8 cellular contexts compared by ENCODE assay signal in the genomic region with DNA sequence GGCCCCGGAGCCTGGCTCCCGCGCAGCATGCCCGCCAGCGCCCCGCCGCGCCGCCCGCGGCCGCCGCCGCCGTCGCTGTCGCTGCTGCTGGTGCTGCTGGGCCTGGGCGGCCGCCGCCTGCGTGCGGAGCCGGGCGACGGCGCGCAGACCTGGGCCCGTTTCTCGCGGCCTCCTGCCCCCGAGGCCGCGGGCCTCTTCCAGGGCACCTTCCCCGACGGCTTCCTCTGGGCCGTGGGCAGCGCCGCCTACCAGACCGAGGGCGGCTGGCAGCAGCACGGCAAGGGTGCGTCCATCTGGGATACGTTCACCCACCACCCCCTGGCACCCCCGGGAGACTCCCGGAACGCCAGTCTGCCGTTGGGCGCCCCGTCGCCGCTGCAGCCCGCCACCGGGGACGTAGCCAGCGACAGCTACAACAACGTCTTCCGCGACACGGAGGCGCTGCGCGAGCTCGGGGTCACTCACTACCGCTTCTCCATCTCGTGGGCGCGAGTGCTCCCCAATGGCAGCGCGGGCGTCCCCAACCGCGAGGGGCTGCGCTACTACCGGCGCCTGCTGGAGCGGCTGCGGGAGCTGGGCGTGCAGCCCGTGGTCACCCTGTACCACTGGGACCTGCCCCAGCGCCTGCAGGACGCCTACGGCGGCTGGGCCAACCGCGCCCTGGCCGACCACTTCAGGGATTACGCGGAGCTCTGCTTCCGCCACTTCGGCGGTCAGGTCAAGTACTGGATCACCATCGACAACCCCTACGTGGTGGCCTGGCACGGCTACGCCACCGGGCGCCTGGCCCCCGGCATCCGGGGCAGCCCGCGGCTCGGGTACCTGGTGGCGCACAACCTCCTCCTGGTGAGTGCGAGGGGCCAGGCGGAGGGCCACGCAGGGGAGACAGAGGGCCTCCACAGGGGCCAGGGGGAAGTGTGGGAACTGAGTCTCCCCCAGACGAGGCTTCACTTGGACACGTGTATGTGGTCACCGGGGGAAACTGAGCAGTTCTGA.
DNase-seq lines count a peak whose midpoint lies in the region; ATAC-seq lines count a peak whose summit lies in the region.

A gene (plus strand): TSS at position 10 of the 996 bp plus-strand sequence. CDS start 18 bp downstream, at position 28.

- peak within 1 kb of the TSS; percentile 67 for H3K4me3 Mint-ChIP-seq in activated naive CD4-positive, alpha-beta T cell treated with anti-CD3 and anti-CD28 coated beads, Interleukin-2, amount 10 ng/mL, durations not matched to agents 7 days and 5 days
- H3K4me3 Mint-ChIP-seq in activated naive CD8-positive, alpha-beta T cell treated with anti-CD3 and anti-CD28 coated beads, Interleukin-2, amount 50 U/mL, for 24 hours: peak within 1 kb of the TSS; percentile 66

- CTCF ChIA-PET in activated naive CD4-positive, alpha-beta T cell treated with anti-CD3 and anti-CD28 coated beads, Interleukin-2, amount 10 ng/mL, durations not matched to agents 7 days and 5 days (lab: Charles Lee): interaction anchor here (0.6 to 1.9 kb wide), 7 partner anchors 17 to 431 kb away, joined by 3 to 11 read pairs (median 4); a partner anchor contains a TSS

- no peak within 1 kb of the TSS for H3K9ac ChIP-seq in iPS-15b (ENCODE audit: low read depth, low read length)

- peaks cover 62% of the 10 kb centered on the region for H3K27me3 ChIP-seq in iPS-15b (ENCODE audit: control insufficient read depth, insufficient read depth, low read length)

- no peaks in the 10 kb centered on the region for H3K36me3 ChIP-seq in iPS-15b (ENCODE audit: control insufficient read depth, insufficient read depth, low read length)

- H3K27me3 Mint-ChIP-seq in activated naive CD4-positive, alpha-beta T cell treated with anti-CD3 and anti-CD28 coated beads, Interleukin-2, amount 10 ng/mL, durations not matched to agents 7 days and 5 days: peaks cover 82% of the 10 kb centered on the region
- peaks cover 66% of the 10 kb centered on the region for H3K27me3 Mint-ChIP-seq in activated naive CD8-positive, alpha-beta T cell treated with anti-CD3 and anti-CD28 coated beads, Interleukin-2, amount 50 U/mL, for 24 hours

- H3K4me1 ChIP-seq in iPS-15b (ENCODE audit: control insufficient read depth, insufficient read depth, low read length): no peaks in the 10 kb centered on the region

- peak; percentile 38 for DNase-seq in activated naive CD4-positive, alpha-beta T cell treated with anti-CD3 and anti-CD28 coated beads, Interleukin-2, amount 10 ng/mL, durations not matched to agents 7 days and 5 days
- DNase-seq in activated naive CD4-positive, alpha-beta T cell (lab: John Stamatoyannopoulos, UW): no peak
- peak; percentile 15 for DNase-seq in activated naive CD8-positive, alpha-beta T cell treated with anti-CD3 and anti-CD28 coated beads, Interleukin-2, amount 50 U/mL, for 24 hours
- DNase-seq in skeletal muscle cell (ENCODE audit: low read depth): no peak
- no peak for DNase-seq in NCI-H226
- DNase-seq in RKO (ENCODE audit: low spot score): no peak

- no peaks in the 10 kb centered on the region for H3K9me3 ChIP-seq in iPS-15b (ENCODE audit: control insufficient read depth, insufficient read depth, low read length)

- H3K9me3 Mint-ChIP-seq in activated naive CD4-positive, alpha-beta T cell treated with anti-CD3 and anti-CD28 coated beads, Interleukin-2, amount 10 ng/mL, durations not matched to agents 7 days and 5 days: no peaks in the 10 kb centered on the region
- no peaks in the 10 kb centered on the region for H3K9me3 Mint-ChIP-seq in activated naive CD8-positive, alpha-beta T cell treated with anti-CD3 and anti-CD28 coated beads, Interleukin-2, amount 50 U/mL, for 24 hours

- H3K4me3 ChIP-seq in iPS-15b (ENCODE audit: low read depth, low read length) (peak within 1 kb of the TSS; percentile 53), skeletal muscle cell (ENCODE audit: low read depth, low read length) (peak within 1 kb of the TSS; percentile 33)

- H3K27ac Mint-ChIP-seq in activated naive CD4-positive, alpha-beta T cell treated with anti-CD3 and anti-CD28 coated beads, Interleukin-2, amount 10 ng/mL, durations not matched to agents 7 days and 5 days: peak within 1 kb of the TSS; percentile 3
- peak within 1 kb of the TSS; percentile 40 for H3K27ac Mint-ChIP-seq in activated naive CD8-positive, alpha-beta T cell treated with anti-CD3 and anti-CD28 coated beads, Interleukin-2, amount 50 U/mL, for 24 hours

- peak; percentile 32 for ATAC-seq in HG03354 (IDR thresholded peaks at IDR 0.05; ENCODE audit: poor library complexity, severe bottlenecking, unreplicated experiment)
- ATAC-seq in activated naive CD8-positive, alpha-beta T cell treated with anti-CD3 and anti-CD28 coated beads, Interleukin-2, amount 50 U/mL, for 24 hours: peak; percentile 27

- peaks cover 17% of the 10 kb centered on the region for H3K4me1 Mint-ChIP-seq in activated naive CD4-positive, alpha-beta T cell treated with anti-CD3 and anti-CD28 coated beads, Interleukin-2, amount 10 ng/mL, durations not matched to agents 7 days and 5 days
- peaks cover 12% of the 10 kb centered on the region for H3K4me1 Mint-ChIP-seq in activated naive CD8-positive, alpha-beta T cell treated with anti-CD3 and anti-CD28 coated beads, Interleukin-2, amount 50 U/mL, for 24 hours

- H3K36me3 Mint-ChIP-seq in activated naive CD4-positive, alpha-beta T cell treated with anti-CD3 and anti-CD28 coated beads, Interleukin-2, amount 10 ng/mL, durations not matched to agents 7 days and 5 days: peaks cover 2% of the 10 kb centered on the region
- H3K36me3 Mint-ChIP-seq in activated naive CD8-positive, alpha-beta T cell treated with anti-CD3 and anti-CD28 coated beads, Interleukin-2, amount 50 U/mL, for 24 hours (ENCODE audit: low read depth): no peaks in the 10 kb centered on the region

Comparison
In these comparisons a context has a peak if more than half of its experiments do, and no peak if none do; other contexts are left out.
1. DNase-seq: peak in activated naive CD4-positive, alpha-beta T cell treated with anti-CD3 and anti-CD28 coated beads, Interleukin-2, amount 10 ng/mL, durations not matched to agents 7 days and 5 days (single experiment) and activated naive CD8-positive, alpha-beta T cell treated with anti-CD3 and anti-CD28 coated beads, Interleukin-2, amount 50 U/mL, for 24 hours (single experiment); none in activated naive CD4-positive, alpha-beta T cell (0 of 4), skeletal muscle cell (single experiment), NCI-H226 (single experiment) and RKO (single experiment).